15 cellular contexts compared by ENCODE assay signal in genomic region chr15:90905306-90906180, GRCh38. TPM values are rescaled to one million over a fixed set of nuclear protein-coding genes. Genes with fewer than 3 reads are reported as not detected.
DNase-seq lines count a peak whose midpoint lies in the region; ATAC-seq and TF ChIP-seq lines count a peak whose summit lies in the region.
"Had no signal": no experiment of that assay in that cellular context is flagged by ENCODE, and none has a peak within 500 bp of the region (broad histone marks: within the 10 kb centered on the region; RNA-seq: fewer than 3 reads in every experiment).

No MANE protein-coding gene starts in this region.

- intact Hi-C loops in left cardiac atrium (cut with DNase I) (no loop called here), dorsolateral prefrontal cortex (cut with DNase I) (no loop called here)

- no peak for ATAC-seq in left cardiac atrium
- ATAC-seq in stimulated activated memory B cell treated with anti-CD40 and anti-IgM and Interleukin-4, amounts not matched to agents 10 μg/mL and 1 μg/mL and 100 μg/mL, for 72 hours = no peak
- ATAC-seq: gastrocnemius medialis had no signal

- TF ChIP-seq CTCF in right atrium auricular region (IDR thresholded peaks at IDR 0.05) = no peak
- TF ChIP-seq CTCF in dorsolateral prefrontal cortex (IDR thresholded peaks at IDR 0.05 in 54 of 56, conservative IDR thresholded peaks at IDR 0.05 in 2 of 56; ENCODE audit: low read depth in 1 of 56, partially characterized antibody in 56 of 56) = no peak

- H3K36me3 Mint-ChIP-seq in stimulated activated memory B cell treated with anti-CD40 and anti-IgM and Interleukin-4, amounts not matched to agents 10 μg/mL and 1 μg/mL and 100 μg/mL, for 72 hours = peaks cover 52% of the 10 kb centered on the region

- H3K9me3 ChIP-seq in right atrium auricular region = no peaks in the 10 kb centered on the region
- H3K9me3 ChIP-seq: gastrocnemius medialis, Peyer's patch had no signal

- H3K27ac ChIP-seq in right atrium auricular region = no peak overlapping the region
- H3K27ac ChIP-seq in dorsolateral prefrontal cortex = peak overlapping the region in 57 of 59 donors; percentile 93 to 100 (median 99)
- H3K27ac ChIP-seq: Peyer's patch had no signal

- no peaks in the 10 kb centered on the region for H3K9me3 Mint-ChIP-seq in stimulated activated memory B cell treated with anti-CD40 and anti-IgM and Interleukin-4, amounts not matched to agents 10 μg/mL and 1 μg/mL and 100 μg/mL, for 72 hours
- H3K9me3 Mint-ChIP-seq: activated CD4-positive, alpha-beta memory T cell treated with anti-CD3 and anti-CD28 coated beads, Interleukin-2, amount 10 ng/mL, durations not matched to agents 7 days and 5 days; H9; memory B cell; nephron progenitor cell had no signal

- H3K27ac Mint-ChIP-seq in stimulated activated memory B cell treated with anti-CD40 and anti-IgM and Interleukin-4, amounts not matched to agents 10 μg/mL and 1 μg/mL and 100 μg/mL, for 72 hours = peak overlapping the region; percentile 26
- H3K27ac Mint-ChIP-seq: activated CD4-positive, alpha-beta memory T cell treated with anti-CD3 and anti-CD28 coated beads, Interleukin-2, amount 10 ng/mL, durations not matched to agents 7 days and 5 days; memory B cell; nephron progenitor cell had no signal

- peaks cover 54% of the 10 kb centered on the region for H3K36me3 ChIP-seq in right atrium auricular region

- no peak overlapping the region for H3K4me3 Mint-ChIP-seq in stimulated activated memory B cell treated with anti-CD40 and anti-IgM and Interleukin-4, amounts not matched to agents 10 μg/mL and 1 μg/mL and 100 μg/mL, for 72 hours
- H3K4me3 Mint-ChIP-seq: activated CD4-positive, alpha-beta memory T cell treated with anti-CD3 and anti-CD28 coated beads, Interleukin-2, amount 10 ng/mL, durations not matched to agents 7 days and 5 days; H9; memory B cell; nephron progenitor cell had no signal

- H3K27me3 Mint-ChIP-seq in stimulated activated memory B cell treated with anti-CD40 and anti-IgM and Interleukin-4, amounts not matched to agents 10 μg/mL and 1 μg/mL and 100 μg/mL, for 72 hours = no peaks in the 10 kb centered on the region
- H3K27me3 Mint-ChIP-seq: activated CD4-positive, alpha-beta memory T cell treated with anti-CD3 and anti-CD28 coated beads, Interleukin-2, amount 10 ng/mL, durations not matched to agents 7 days and 5 days; memory B cell had no signal

- peaks cover 0 to 50% of the 10 kb centered on the region in 2 donors for H3K4me1 ChIP-seq in right atrium auricular region

- peaks cover 39% of the 10 kb centered on the region for H3K4me1 Mint-ChIP-seq in stimulated activated memory B cell treated with anti-CD40 and anti-IgM and Interleukin-4, amounts not matched to agents 10 μg/mL and 1 μg/mL and 100 μg/mL, for 72 hours

- DNase-seq in left cardiac atrium (peak; percentile 20), right atrium auricular region (ENCODE audit: low spot score) (no peak), dorsolateral prefrontal cortex (peak in 1 of 10 donors; percentile 35), inferior parietal cortex (ENCODE audit: extremely low spot score) (no peak), NCI-H1092 (lab: John Stamatoyannopoulos, UW) (no peak)
- DNase-seq: activated CD4-positive, alpha-beta memory T cell treated with anti-CD3 and anti-CD28 coated beads, Interleukin-2, amount 10 ng/mL, durations not matched to agents 7 days and 5 days; cortex of kidney; gastrocnemius medialis; H9; Karpas-422; NCI-H1105 treated with DMSO at 0.1 percent for 48 hours; nephron progenitor cell; Peyer's patch had no signal

- H3K4me3 ChIP-seq in right atrium auricular region = no peak overlapping the region
- peak overlapping the region in 27 of 59 donors; percentile 0 to 94 (median 87) for H3K4me3 ChIP-seq in dorsolateral prefrontal cortex
- H3K4me3 ChIP-seq: gastrocnemius medialis, Peyer's patch had no signal

- H3K27me3 ChIP-seq in right atrium auricular region (no peaks in the 10 kb centered on the region), dorsolateral prefrontal cortex (no peaks in the 10 kb centered on the region)
- H3K27me3 ChIP-seq: gastrocnemius medialis, Peyer's patch had no signal

RNA-seq across cellular contexts. Expression of gene MAN2A2, which starts 2.4 kb away (rescaled TPM):
- total RNA-seq in left cardiac atrium = 10 to 100 TPM; 79.3 to 83.2 TPM
- total RNA-seq in right atrium auricular region = 10 to 100 TPM; 41.7 to 42.3 TPM
- total RNA-seq in dorsolateral prefrontal cortex = 100 to 1,000 TPM; 152 to 468 (median 226) TPM

RNA-seq across cellular contexts. Expression of gene FES, which starts 21.2 kb away (rescaled TPM):
- total RNA-seq in left cardiac atrium (10 to 100 TPM; 26.9 to 29.2 TPM), right atrium auricular region (10 to 100 TPM in 1 of 2 donors, 1 to 10 TPM in 1; 9.3 to 14.9 TPM), dorsolateral prefrontal cortex (10 to 100 TPM in 95 of 120 experiments, 1 to 10 TPM in 25; 5.3 to 39.5 (median 13.8) TPM)

RNA-seq across cellular contexts. Expression of gene HDDC3, which starts 26.8 kb away (rescaled TPM):
- 10 to 100 TPM; 12.2 to 17.1 TPM for total RNA-seq in left cardiac atrium
- total RNA-seq in right atrium auricular region = 10 to 100 TPM; 14.9 to 17.9 TPM
- total RNA-seq in dorsolateral prefrontal cortex = 10 to 100 TPM in 119 of 120 experiments, 1 to 10 TPM in 1; 8.6 to 40.8 (median 20.2) TPM

RNA-seq across cellular contexts. Expression of gene UNC45A, which starts 29.5 kb away (rescaled TPM):
- total RNA-seq in left cardiac atrium (10 to 100 TPM; 27.3 to 29.5 TPM), right atrium auricular region (10 to 100 TPM; 17.4 to 19.0 TPM), dorsolateral prefrontal cortex (10 to 100 TPM; 35.1 to 68.4 (median 47.2) TPM)

RNA-seq across cellular contexts. Expression of gene FURIN, which starts 37.2 kb away (rescaled TPM):
- total RNA-seq in left cardiac atrium (10 to 100 TPM; 57.7 to 78.6 TPM), right atrium auricular region (10 to 100 TPM; 57.1 to 82.8 TPM), dorsolateral prefrontal cortex (10 to 100 TPM; 28.0 to 73.1 (median 40.8) TPM)

Comparison
In these comparisons a context has a peak if more than half of its experiments do, and no peak if none do; other contexts are left out.
1. H3K27ac ChIP-seq: peak in dorsolateral prefrontal cortex (57 of 59); none in right atrium auricular region (0 of 2).